Comparison of ENCODE assay signal across 8 cellular contexts in the genomic region with DNA sequence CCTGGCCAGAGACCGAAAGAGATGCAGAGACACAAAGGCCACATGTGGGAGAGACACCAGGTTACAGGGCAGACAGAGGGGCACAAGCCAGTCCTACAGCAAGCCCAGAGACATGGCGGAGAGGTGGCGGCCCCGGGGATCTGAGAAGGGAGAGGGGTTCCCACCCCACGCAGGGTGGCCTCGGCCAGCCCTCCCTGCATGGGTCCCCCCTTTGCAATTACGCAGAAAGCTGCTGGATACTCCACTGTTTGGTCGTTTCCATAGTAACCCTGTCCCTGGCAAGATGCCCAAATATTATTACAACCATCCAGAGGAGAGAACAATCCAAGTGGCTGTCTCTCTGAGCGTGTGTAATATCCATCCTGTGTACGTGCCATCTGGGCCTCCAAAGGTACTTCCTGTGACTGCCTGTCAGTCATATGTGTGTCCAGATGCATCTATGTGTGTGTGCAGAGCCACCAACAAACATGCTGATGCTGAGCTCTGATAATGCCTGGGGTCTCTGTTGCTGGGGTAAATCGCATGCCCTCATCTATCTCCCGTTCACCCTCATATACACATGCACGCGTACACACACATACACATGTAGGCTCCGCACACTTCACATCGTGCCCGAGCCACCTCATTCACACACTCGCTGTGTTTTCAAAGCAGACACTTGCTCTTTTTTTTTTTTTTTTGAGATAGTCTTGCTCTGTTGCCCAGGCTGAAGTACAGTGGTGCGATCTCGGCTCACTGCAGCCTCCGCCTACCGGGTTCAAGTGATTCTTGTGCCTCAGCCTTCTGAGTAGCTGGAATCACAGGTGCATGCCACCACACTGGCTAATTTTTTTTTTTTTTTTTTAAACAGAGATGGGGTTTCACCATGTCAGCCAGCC. TPM values are rescaled to one million over a fixed set of nuclear protein-coding genes. Genes with fewer than 3 reads are reported as not detected.
DNase-seq lines count a peak whose midpoint lies in the region; ATAC-seq and TF ChIP-seq lines count a peak whose summit lies in the region.

No MANE protein-coding gene starts in this region.

- H4K5ac ChIP-seq in IMR-90 (ENCODE audit: low read depth, low read length): no peak overlapping the region

- H2BK20ac ChIP-seq in IMR-90 (ENCODE audit: low read depth, low read length): no peak overlapping the region

- CTCF ChIA-PET in IMR-90 (lab: Yijun Ruan, JAX) (no interaction called here), RWPE1 (lab: Yijun Ruan, JAX) (interaction anchor here (1.4 kb wide), 1 partner anchor 12 kb away, joined by 4 read pairs; no protein-coding TSS in a partner anchor)

- no peak overlapping the region for H3K27ac ChIP-seq in IMR-90 (ENCODE audit: insufficient read depth, low read length)
- peak overlapping the region; percentile 94 for H3K27ac ChIP-seq in RWPE1

- peak overlapping the region; percentile 16; the same call in 1 of the 2 replicates for H3K4me2 ChIP-seq in IMR-90 (ENCODE audit: low read depth, low read length)

- TF ChIP-seq RAD21 in IMR-90 (IDR thresholded peaks at IDR 0.05; ENCODE audit: low read length): no peak

- no peak overlapping the region for H3K4ac ChIP-seq in IMR-90 (ENCODE audit: low read depth, low read length)

- BruUV-seq in IMR-90 (replicated peaks; lab: Mats Ljungman, UMichigan): no TSS peak

- peaks cover 84% of the 10 kb centered on the region for H4K20me1 ChIP-seq in IMR-90 (ENCODE audit: insufficient read depth, low read length)

- no peaks in the 10 kb centered on the region for H3K27me3 ChIP-seq in IMR-90 (ENCODE audit: control insufficient read depth, insufficient read depth, low read length)

- H2BK15ac ChIP-seq in IMR-90 (ENCODE audit: low read depth, low read length): no peak overlapping the region

- no peak overlapping the region for H4K91ac ChIP-seq in IMR-90 (ENCODE audit: insufficient read depth, low read depth, low read length)

- H3K36me3 ChIP-seq in IMR-90 (ENCODE audit: control insufficient read depth, insufficient read depth, low read length): peaks cover 25% of the 10 kb centered on the region

- in situ Hi-C loops in IMR-90 (cut with MboI; ENCODE audit: low sequenced_read_pairs): no loop called here

- H3K4me3 ChIP-seq in IMR-90 (ENCODE audit: insufficient read depth, low read depth, low read length): no peak overlapping the region

- H3K9me3 ChIP-seq in IMR-90 (ENCODE audit: control insufficient read depth, insufficient read depth, low read length): no peaks in the 10 kb centered on the region

- H3K56ac ChIP-seq in IMR-90 (ENCODE audit: extremely low read depth, insufficient read depth, low read length): no peak overlapping the region

- H2AK9ac ChIP-seq in IMR-90 (replicated peaks; ENCODE audit: low read depth, low read length, poor library complexity): peak overlapping the region; percentile 87

- H3K18ac ChIP-seq in IMR-90 (ENCODE audit: low read depth, low read length): no peak overlapping the region

- H3K79me1 ChIP-seq in IMR-90 (ENCODE audit: low read depth in 1 of 2, low read length in 2 of 2): peaks cover 15 to 84% of the 10 kb centered on the region in 2 experiments

- no peak overlapping the region for H2BK5ac ChIP-seq in IMR-90 (ENCODE audit: low read depth, low read length, poor library complexity, severe bottlenecking)

- peaks cover 22% of the 10 kb centered on the region for H3K9me1 ChIP-seq in IMR-90 (ENCODE audit: insufficient read depth, low read length)

- peak; percentile 21; the same call in 1 of the 2 replicates for ATAC-seq in IMR-90 (ENCODE audit: low read depth)
- peak; percentile 84 for ATAC-seq in sciatic nerve
- ATAC-seq in HG02973 (IDR thresholded peaks at IDR 0.05; ENCODE audit: unreplicated experiment): no peak
- no peak for ATAC-seq in HG03097 (IDR thresholded peaks at IDR 0.05; ENCODE audit: low FRiP score, unreplicated experiment)

- POLR2A ChIA-PET in IMR-90 (lab: Charles Lee; ENCODE audit: unreplicated experiment) (no interaction called here), RWPE1 (lab: Yijun Ruan, JAX; ENCODE audit: low non-redundant PET) (no interaction called here)

- dilution Hi-C loops in IMR-90 (cut with HindIII; ENCODE audit: low sequenced_read_pairs, unreplicated experiment): no loop called here

- H4K8ac ChIP-seq in IMR-90 (ENCODE audit: low read depth in 2 of 2, low read length in 2 of 2): no peak overlapping the region

- H3K9ac ChIP-seq in IMR-90 (ENCODE audit: low read depth, low read length): no peak overlapping the region

- no peak overlapping the region for H2BK120ac ChIP-seq in IMR-90 (ENCODE audit: low read depth, low read length)

- H3K23ac ChIP-seq in IMR-90 (ENCODE audit: low read depth, low read length): no peak overlapping the region; the same call in 1 of the 2 replicates

- TF ChIP-seq CTCF in IMR-90 (conservative IDR thresholded peaks at IDR 0.05; ENCODE audit: low read depth, low read length): no peak
- no peak for TF ChIP-seq CTCF in RWPE1 (conservative IDR thresholded peaks at IDR 0.05; ENCODE audit: low read depth)

- peak overlapping the region; percentile 43; the same call in 1 of the 2 replicates for H2AK5ac ChIP-seq in IMR-90 (ENCODE audit: low read depth, low read length)

- WGBS in IMR-90 (ENCODE audit: extremely low coverage in 2 of 2, insufficient read length in 1 of 2), 2 experiments: 43% methylated on average over 11 of the region's 22 CpGs; no CpG with 5 or more reads in 1 of the 2 experiments

- intact Hi-C loops in IMR-90 (cut with micrococcal nuclease): no loop called here
- intact Hi-C loops in sciatic nerve (cut with DNase I): no loop called here

- no peak overlapping the region for H3K14ac ChIP-seq in IMR-90 (replicated peaks; ENCODE audit: low read depth, low read length)

- peak overlapping the region; percentile 47 for H2AFZ ChIP-seq in IMR-90 (replicated peaks; ENCODE audit: low read length, poor library complexity)

- no peak for TF ChIP-seq POLR2A in IMR-90 (IDR thresholded peaks at IDR 0.05; ENCODE audit: low read depth, low read length)

- DNase-seq in IMR-90 (peak; percentile 84), RWPE1 (ENCODE audit: low spot score) (no peak), fibroblast of the conjunctiva (ENCODE audit: low read depth) (peak; percentile 91), sciatic nerve (ENCODE audit: low spot score) (no peak), Kasumi-1 (lab: John Stamatoyannopoulos, UW) (no peak), EL (no peak)

- H3K4me1 ChIP-seq in IMR-90 (ENCODE audit: control insufficient read depth, insufficient read depth, low read length): peaks cover 23% of the 10 kb centered on the region

TF ChIP-seq in IMR-90, 13 proteins besides CTCF, POLR2A, EP300 and RAD21:
- TF ChIP-seq FOS (IDR thresholded peaks at IDR 0.05; ENCODE audit: low read depth, low read length) (no peak), BHLHE40 (IDR thresholded peaks at IDR 0.05; ENCODE audit: low read depth, low read length) (no peak), CEBPB (IDR thresholded peaks at IDR 0.05; ENCODE audit: low read depth, low read length) (peak; percentile 27; the same call in 1 of the 2 replicates), RCOR1 (IDR thresholded peaks at IDR 0.05; ENCODE audit: insufficient replicate concordance, low read length) (no peak)
- TF ChIP-seq, protein P1, sequence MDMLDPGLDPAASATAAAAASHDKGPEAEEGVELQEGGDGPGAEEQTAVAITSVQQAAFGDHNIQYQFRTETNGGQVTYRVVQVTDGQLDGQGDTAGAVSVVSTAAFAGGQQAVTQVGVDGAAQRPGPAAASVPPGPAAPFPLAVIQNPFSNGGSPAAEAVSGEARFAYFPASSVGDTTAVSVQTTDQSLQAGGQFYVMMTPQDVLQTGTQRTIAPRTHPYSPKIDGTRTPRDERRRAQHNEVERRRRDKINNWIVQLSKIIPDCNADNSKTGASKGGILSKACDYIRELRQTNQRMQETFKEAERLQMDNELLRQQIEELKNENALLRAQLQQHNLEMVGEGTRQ (IDR thresholded peaks at IDR 0.05; ENCODE audit: low read depth, low read length): no peak

RNA-seq across cellular contexts. Expression of a gene that starts 5.5 kb away (rescaled TPM):
- total RNA-seq in IMR-90 (2012; rRNA removed) (1.1 and 1.4 TPM in 2 replicates), sciatic nerve (56.2 TPM)
- polyA plus RNA-seq in IMR-90 (2012; rRNA removed): 18.2 and 27.8 TPM in 2 replicates
- polyA plus RNA-seq in IMR-90 (2012; cell fraction: cytosol; rRNA removed): 17.3 and 39.2 TPM in 2 replicates
- 30.3 and 77.5 TPM in 2 replicates for polyA plus RNA-seq in IMR-90 (2012; cell fraction: nucleus; rRNA removed; ENCODE audit: low replicate concordance)

RNA-seq across cellular contexts. Expression of a gene that starts 9.9 kb away (rescaled TPM):
- total RNA-seq in IMR-90 (2012; rRNA removed): 510 and 828 TPM in 2 replicates
- polyA plus RNA-seq in IMR-90 (2012; rRNA removed): 480 and 525 TPM in 2 replicates
- 600 and 763 TPM in 2 replicates for polyA plus RNA-seq in IMR-90 (2012; cell fraction: cytosol; rRNA removed)
- polyA plus RNA-seq in IMR-90 (2012; cell fraction: nucleus; rRNA removed; ENCODE audit: low replicate concordance): 201 and 228 TPM in 2 replicates
- total RNA-seq in sciatic nerve: 84.8 TPM

RNA-seq across cellular contexts. Expression of a gene that starts 12.5 kb away (rescaled TPM):
- total RNA-seq in IMR-90 (2012; rRNA removed): 1.3 and 1.4 TPM in 2 replicates
- 14.1 and 20.3 TPM in 2 replicates for polyA plus RNA-seq in IMR-90 (2012; rRNA removed)
- polyA plus RNA-seq in IMR-90 (2012; cell fraction: cytosol; rRNA removed): 5.4 and 10.6 TPM in 2 replicates
- 2.6 and 4.6 TPM in 2 replicates for polyA plus RNA-seq in IMR-90 (2012; cell fraction: nucleus; rRNA removed; ENCODE audit: low replicate concordance)
- 17.3 TPM for total RNA-seq in sciatic nerve

RNA-seq across cellular contexts. Expression of a gene that starts 37.6 kb away (rescaled TPM):
- total RNA-seq in IMR-90 (2012; rRNA removed) (7.2 and 7.5 TPM in 2 replicates), sciatic nerve (202 TPM)
- 21.2 and 22.7 TPM in 2 replicates for polyA plus RNA-seq in IMR-90 (2012; rRNA removed)
- polyA plus RNA-seq in IMR-90 (2012; cell fraction: cytosol; rRNA removed): 6.7 and 12.1 TPM in 2 replicates
- 94.6 and 103 TPM in 2 replicates for polyA plus RNA-seq in IMR-90 (2012; cell fraction: nucleus; rRNA removed; ENCODE audit: low replicate concordance)

RNA-seq across cellular contexts. Expression of a gene that starts 56.7 kb away (rescaled TPM):
- total RNA-seq in IMR-90 (2012; rRNA removed): 40.0 and 40.8 TPM in 2 replicates
- 29.3 and 40.2 TPM in 2 replicates for polyA plus RNA-seq in IMR-90 (2012; rRNA removed)
- polyA plus RNA-seq in IMR-90 (2012; cell fraction: cytosol; rRNA removed): 16.4 and 26.3 TPM in 2 replicates
- 48.3 and 65.0 TPM in 2 replicates for polyA plus RNA-seq in IMR-90 (2012; cell fraction: nucleus; rRNA removed; ENCODE audit: low replicate concordance)
- 58.5 TPM for total RNA-seq in sciatic nerve

Comparison
In these comparisons a context has a peak if more than half of its experiments do, and no peak if none do; other contexts are left out.
1. ATAC-seq: peak in IMR-90 (single experiment) and sciatic nerve (single experiment); none in HG02973 (single experiment) and HG03097 (single experiment).
2. DNase-seq: peak in IMR-90 (single experiment) and fibroblast of the conjunctiva (single experiment); none in RWPE1 (single experiment), sciatic nerve (single experiment), Kasumi-1 (0 of 2) and EL (single experiment).
3. RNA of a gene that starts 5.5 kb away (total RNA-seq): 56.2 TPM in sciatic nerve (single experiment); 1.1 to 1.4 TPM in IMR-90; every median in the first group is over 10 times any median in the second.